In the genomic region with DNA sequence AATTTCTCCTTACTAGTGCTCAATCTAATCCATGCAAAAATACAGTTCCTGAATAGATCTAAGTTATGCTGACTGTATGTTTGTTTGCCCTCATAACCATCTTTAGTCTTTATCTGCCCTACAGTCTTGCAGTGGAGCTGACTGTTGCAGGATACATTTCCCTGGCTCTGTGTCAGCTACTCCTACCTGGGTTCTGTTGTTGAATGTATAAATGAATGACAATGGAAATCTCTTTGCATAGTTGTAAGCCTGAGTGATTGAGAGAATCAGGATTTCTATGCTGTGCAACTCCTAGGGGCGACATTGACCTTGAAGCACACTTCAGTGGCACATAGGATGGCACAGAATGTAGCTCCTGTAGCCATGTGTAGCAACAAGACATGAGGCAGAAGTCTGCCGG, we compare ENCODE assay signal across 32 cellular contexts. TPM values are rescaled to one million over a fixed set of nuclear protein-coding genes. Genes with fewer than 3 reads are reported as not detected.
"Had no signal": no experiment of that assay in that cellular context is flagged by ENCODE, and none has a peak within 500 bp of the region (broad histone marks: within the 10 kb centered on the region; RNA-seq: fewer than 3 reads in every experiment).

No MANE protein-coding gene starts in this region.

- H3K4me1 ChIP-seq: esophagus squamous epithelium, gastrocnemius medialis, heart right ventricle, left lung, lower lobe of right lung had no signal

- H3K36me3 ChIP-seq: esophagus squamous epithelium, gastrocnemius medialis, heart right ventricle, left lung, lower lobe of right lung had no signal

- H3K4me1 Mint-ChIP-seq: mesothelial cell of epicardium, naive B cell had no signal

- H3K27ac ChIP-seq: coronary artery, dorsolateral prefrontal cortex, epithelial cell of prostate, esophagus squamous epithelium, gastrocnemius medialis, heart right ventricle, left lung, lower lobe of right lung had no signal

- ATAC-seq: esophagus mucosa, gastrocnemius medialis, heart right ventricle, left cardiac atrium, left lung, left ventricle myocardium superior, lower lobe of right lung, mucosa of descending colon had no signal

- H3K4me3 Mint-ChIP-seq: mesothelial cell of epicardium, naive B cell had no signal

- H3K27me3 ChIP-seq: dorsolateral prefrontal cortex, esophagus squamous epithelium, gastrocnemius medialis, left lung had no signal

- H3K9me3 Mint-ChIP-seq: mesothelial cell of epicardium, naive B cell had no signal

- H3K27ac Mint-ChIP-seq: mesothelial cell of epicardium, naive B cell had no signal

- DNase-seq: dermis blood vessel endothelial cell; dorsolateral prefrontal cortex; effector CD4-positive, alpha-beta T cell; effector memory CD4-positive, alpha-beta T cell; erythroblast; esophagus squamous epithelium; foreskin fibroblast; foreskin melanocyte; gastrocnemius medialis; glutamatergic neuron; head of caudate nucleus; heart right ventricle; hippocampal formation; left cardiac atrium; left lung; left ventricle myocardium superior; lower lobe of right lung; mesenchymal stem cell; mucosa of descending colon; naive B cell had no signal

- H3K4me3 ChIP-seq: coronary artery, dorsolateral prefrontal cortex, esophagus squamous epithelium, gastrocnemius medialis, heart right ventricle, left lung, lower lobe of right lung, mucosa of descending colon had no signal

- FAIRE-seq: colon, endometrium, islet of Langerhans, keratinocyte had no signal

- H3K36me3 Mint-ChIP-seq: mesothelial cell of epicardium, naive B cell had no signal

- H3K9me3 ChIP-seq: esophagus squamous epithelium, gastrocnemius medialis, heart right ventricle, left lung, lower lobe of right lung, mucosa of descending colon had no signal

RNA-seq across cellular contexts. Expression of gene ZBBX, which starts 16.0 kb away (rescaled TPM):
- total RNA-seq: dermis blood vessel endothelial cell, esophagus squamous epithelium, gastrocnemius medialis, left cardiac atrium, left ventricle myocardium superior, lower leg skin, lung microvascular endothelial cell, mesenteric fat pad, mucosa of descending colon, myocyte had no signal
- polyA plus RNA-seq: heart right ventricle, keratinocyte had no signal
